Comparison of ENCODE assay signal across 10 cellular contexts in the genomic region with DNA sequence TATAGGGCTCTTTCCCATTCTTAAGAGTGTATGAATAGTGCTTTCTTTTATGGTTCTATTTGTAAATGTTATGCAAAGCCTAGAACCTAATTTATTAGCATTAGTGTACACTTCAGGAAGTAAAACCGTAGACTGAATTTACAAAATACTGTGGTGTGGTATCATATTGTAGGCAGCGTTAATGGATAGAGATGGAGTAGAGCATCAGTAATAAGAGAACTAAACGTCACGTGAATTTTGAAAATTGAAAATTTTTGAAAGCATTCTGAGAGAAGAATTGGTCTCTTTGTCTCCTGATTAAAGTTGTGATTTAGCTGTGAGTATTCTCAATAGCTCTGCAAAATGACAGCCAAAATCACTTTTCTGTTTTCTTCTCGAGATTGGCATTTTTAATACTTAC. TPM values are rescaled to one million over a fixed set of nuclear protein-coding genes. Genes with fewer than 3 reads are reported as not detected.
A peak's percentile ranks its signal among the peaks of the same experiment; 100 is the strongest.
DNase-seq lines count a peak whose midpoint lies in the region; ATAC-seq and TF ChIP-seq lines count a peak whose summit lies in the region.
"Had no signal": no experiment of that assay in that cellular context is flagged by ENCODE, and none has a peak within 500 bp of the region (broad histone marks: within the 10 kb centered on the region; RNA-seq: fewer than 3 reads in every experiment).

No MANE protein-coding gene starts in this region.

- H3K4me3 ChIP-seq in GM12865 (ENCODE audit: low read depth, low read length) (peak overlapping the region; percentile 70), mucosa of stomach (ENCODE audit: low read length) (no peak overlapping the region), esophagus squamous epithelium (peak overlapping the region in 1 of 4 donors; percentile 81)

- TF ChIP-seq POLR2A in esophagus squamous epithelium (IDR thresholded peaks at IDR 0.05): no peak

- no peaks in the 10 kb centered on the region for H3K27me3 ChIP-seq in mucosa of stomach (ENCODE audit: control insufficient read depth, insufficient read depth, low read length)
- H3K27me3 ChIP-seq in esophagus squamous epithelium: no peaks in the 10 kb centered on the region
- H3K27me3 ChIP-seq: esophagus muscularis mucosa had no signal

- H3K4me1 ChIP-seq in mucosa of stomach (ENCODE audit: control insufficient read depth, insufficient read depth, low read length) (peaks cover 18% of the 10 kb centered on the region), esophagus squamous epithelium (peaks cover 0 to 76% (median 20%) of the 10 kb centered on the region in 3 donors)

- TF ChIP-seq CTCF in GM12865 (IDR thresholded peaks at IDR 0.05; ENCODE audit: insufficient read depth, low read depth, low read length, missing control alignments) (no peak), esophagus squamous epithelium (IDR thresholded peaks at IDR 0.05) (no peak)

- DNase-seq in ACHN (peak; percentile 11), GM12865 (ENCODE audit: low read depth) (no peak), NCI-H1092 treated with DMSO at 0.1 percent for 48 hours (lab: John Stamatoyannopoulos, UW) (no peak), pons (ENCODE audit: low spot score) (no peak), esophagus squamous epithelium (lab: John Stamatoyannopoulos, UW) (no peak), NCI-H2107 treated with DMSO at 0.1 percent for 48 hours (lab: John Stamatoyannopoulos, UW; ENCODE audit: unreplicated experiment) (no peak)
- DNase-seq: retina had no signal

- peak overlapping the region in 2 of 4 donors; percentile 89 to 97 for H3K27ac ChIP-seq in esophagus squamous epithelium

- no peaks in the 10 kb centered on the region for H3K9me3 Mint-ChIP-seq in activated T-helper 17 cell treated with anti-CD3 and anti-CD28 coated beads, Interleukin-2, amount 50 U/mL, for 72 hours

- peaks cover 6% of the 10 kb centered on the region for H3K36me3 Mint-ChIP-seq in activated T-helper 17 cell treated with anti-CD3 and anti-CD28 coated beads, Interleukin-2, amount 50 U/mL, for 72 hours (ENCODE audit: low read depth)

- 41 to 56% methylated on average over 5 of the region's 5 CpGs for WGBS in esophagus squamous epithelium, 2 donors

- no peak for ATAC-seq in activated T-helper 17 cell treated with anti-CD3 and anti-CD28 coated beads, Interleukin-2, amount 50 U/mL, for 72 hours (replicated peaks)

- no peak overlapping the region for H3K27ac Mint-ChIP-seq in activated T-helper 17 cell treated with anti-CD3 and anti-CD28 coated beads, Interleukin-2, amount 50 U/mL, for 72 hours

- no peaks in the 10 kb centered on the region for H3K36me3 ChIP-seq in mucosa of stomach (ENCODE audit: control insufficient read depth, insufficient read depth, low read length)
- H3K36me3 ChIP-seq in esophagus squamous epithelium: no peaks in the 10 kb centered on the region
- H3K36me3 ChIP-seq: esophagus muscularis mucosa had no signal

- no peaks in the 10 kb centered on the region for H3K9me3 ChIP-seq in mucosa of stomach (ENCODE audit: control insufficient read depth, low read length)
- H3K9me3 ChIP-seq in esophagus squamous epithelium: no peaks in the 10 kb centered on the region
- H3K9me3 ChIP-seq: esophagus muscularis mucosa had no signal

- H3K27me3 Mint-ChIP-seq in activated T-helper 17 cell treated with anti-CD3 and anti-CD28 coated beads, Interleukin-2, amount 50 U/mL, for 72 hours: no peaks in the 10 kb centered on the region

- peaks cover 51% of the 10 kb centered on the region for H3K4me1 Mint-ChIP-seq in activated T-helper 17 cell treated with anti-CD3 and anti-CD28 coated beads, Interleukin-2, amount 50 U/mL, for 72 hours

- H3K9ac ChIP-seq in mucosa of stomach (ENCODE audit: low read length): peak overlapping the region; percentile 1

- in situ Hi-C loops in ACHN (cut with HindIII; ENCODE audit: low pct_ligation_motif_present, low pct_unique_long_range_greater_than_20kb, low sequenced_read_pairs): no loop called here

- intact Hi-C loops in esophagus squamous epithelium (cut with DNase I): no loop called here

- peak overlapping the region; percentile 92 for H3K4me3 Mint-ChIP-seq in activated T-helper 17 cell treated with anti-CD3 and anti-CD28 coated beads, Interleukin-2, amount 50 U/mL, for 72 hours

RNA-seq across cellular contexts. Expression of a gene that starts 2.9 kb away (rescaled TPM):
- 10 to 100 TPM; 38.4 to 39.6 TPM for total RNA-seq in activated T-helper 17 cell treated with anti-CD3 and anti-CD28 coated beads, Interleukin-2, amount 50 U/mL, for 72 hours
- total RNA-seq in esophagus squamous epithelium: 10 to 100 TPM in 2 of 4 donors, 1 to 10 TPM in 2; 3.4 to 13.4 (median 8.2) TPM
